In genomic region chr17:8799001-8799850, GRCh38 we compare ENCODE assay signal across 14 cellular contexts. TPM values are rescaled to one million over a fixed set of nuclear protein-coding genes. Genes with fewer than 3 reads are reported as not detected.
DNase-seq lines count a peak whose midpoint lies in the region; ATAC-seq lines count a peak whose summit lies in the region.
"Had no signal": no experiment of that assay in that cellular context is flagged by ENCODE, and none has a peak within 500 bp of the region (broad histone marks: within the 10 kb centered on the region; RNA-seq: fewer than 3 reads in every experiment).

Gene MFSD6L (minus strand): TSS chr17:8799365. CDS start chr17:8799120, 245 bp downstream.

- H3K9me3 ChIP-seq in mucosa of rectum (ENCODE audit: control insufficient read depth in 2 of 2, low read length in 2 of 2), result no peaks in the 10 kb centered on the region
- H3K9me3 ChIP-seq: adrenal gland had no signal

- peak within 1 kb of the TSS; percentile 48 to 66 for H3K27ac ChIP-seq in mucosa of rectum (ENCODE audit: low read depth in 2 of 2, low read length in 2 of 2)
- H3K27ac ChIP-seq: adrenal gland, skin epidermis had no signal

- H3K27me3 ChIP-seq in mucosa of rectum (ENCODE audit: control insufficient read depth in 2 of 2, insufficient read depth in 2 of 2, low read length in 2 of 2), result no peaks in the 10 kb centered on the region

- H3K4me3 ChIP-seq in mucosa of rectum (ENCODE audit: low read length in 2 of 2), result peak within 1 kb of the TSS; percentile 55 to 74
- H3K4me3 ChIP-seq: adrenal gland had no signal

- peak within 1 kb of the TSS; percentile 44 to 84 for H3K9ac ChIP-seq in mucosa of rectum (ENCODE audit: low read depth in 1 of 2, low read length in 2 of 2)

- H3K36me3 ChIP-seq in mucosa of rectum (ENCODE audit: control insufficient read depth in 2 of 2, insufficient read depth in 2 of 2, low read length in 2 of 2), result no peaks in the 10 kb centered on the region
- H3K36me3 ChIP-seq: adrenal gland had no signal

- ATAC-seq in esophagus mucosa (peak; percentile 80), GM21619 (IDR thresholded peaks at IDR 0.05; ENCODE audit: unreplicated experiment) (no peak), GM21360 (IDR thresholded peaks at IDR 0.05; ENCODE audit: unreplicated experiment) (no peak)

- DNase-seq in ELF-1 (ENCODE audit: low read depth, low spot score) (peak; percentile 85), NCI-H146 treated with DMSO at 0.1 percent for 48 hours (lab: John Stamatoyannopoulos, UW; ENCODE audit: unreplicated experiment) (peak; percentile 80), NCI-H2196 treated with DMSO at 0.1 percent for 48 hours (lab: John Stamatoyannopoulos, UW; ENCODE audit: unreplicated experiment) (no peak)
- no peak for DNase-seq in activated effector memory CD4-positive, alpha-beta T cell treated with Interleukin-2 at 50 U/mL for 16 hours
- DNase-seq: adrenal gland, GF-D8, hypothalamus, NCI-H446 treated with DMSO at 0.1 percent for 48 hours had no signal

- H3K4me1 ChIP-seq in mucosa of rectum (ENCODE audit: control insufficient read depth in 2 of 2, insufficient read depth in 2 of 2, low read length in 2 of 2), result no peaks in the 10 kb centered on the region
- H3K4me1 ChIP-seq: adrenal gland had no signal

RNA-seq across cellular contexts. Expression of gene MFSD6L, which starts in this region (rescaled TPM):
- total RNA-seq in esophagus mucosa, result 0.72 TPM
- total RNA-seq: temporal lobe had no signal

Comparison
In these comparisons a context has a peak if more than half of its experiments do, and no peak if none do; other contexts are left out.
1. Peak in ATAC-seq in esophagus mucosa; RNA of the gene not detected or under 1 TPM.
2. DNase-seq: peak in ELF-1 (single experiment) and NCI-H146 treated with DMSO at 0.1 percent for 48 hours (single experiment); none in NCI-H2196 treated with DMSO at 0.1 percent for 48 hours (single experiment) and activated effector memory CD4-positive, alpha-beta T cell treated with Interleukin-2 at 50 U/mL for 16 hours (single experiment).